Comparison of ENCODE assay signal across 20 cellular contexts in the genomic region with DNA sequence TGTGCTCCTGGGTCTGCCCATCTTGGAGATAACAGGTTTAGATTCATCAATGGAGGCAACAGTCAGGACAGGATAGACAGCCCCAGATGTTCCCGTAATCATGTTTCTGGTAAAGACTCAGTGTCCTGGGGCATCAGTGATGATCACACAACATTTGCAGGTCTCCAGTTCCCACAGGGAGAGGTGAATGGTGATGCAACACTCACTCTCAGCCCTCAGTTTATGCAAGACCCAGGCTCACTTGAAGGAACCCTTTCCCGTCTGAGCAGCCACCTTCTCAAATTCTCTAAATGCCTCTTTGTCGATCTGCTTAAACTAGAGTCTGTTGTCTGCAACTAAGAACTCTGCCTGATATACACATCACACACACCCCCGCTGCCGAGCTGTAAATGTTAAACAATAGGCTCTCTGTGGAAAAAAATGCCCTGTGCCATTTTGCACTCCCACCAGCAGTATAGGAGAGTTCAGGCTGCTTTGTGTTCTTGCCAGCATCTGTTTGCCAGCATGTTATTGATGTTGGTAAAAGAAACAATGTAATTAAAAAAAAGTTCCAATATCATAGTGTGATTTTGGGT. TPM values are rescaled to one million over a fixed set of nuclear protein-coding genes. Genes with fewer than 3 reads are reported as not detected.
A peak's percentile ranks its signal among the peaks of the same experiment; 100 is the strongest.
DNase-seq lines count a peak whose midpoint lies in the region; ATAC-seq, FAIRE-seq and TF ChIP-seq lines count a peak whose summit lies in the region.
"Had no signal": no experiment of that assay in that cellular context is flagged by ENCODE, and none has a peak within 500 bp of the region (broad histone marks: within the 10 kb centered on the region; RNA-seq: fewer than 3 reads in every experiment).

No MANE protein-coding gene starts in this region.

- intact Hi-C loops in sciatic nerve (cut with DNase I) = no loop called here

- in situ Hi-C loops in SK-MEL-5 (cut with HindIII; ENCODE audit: low pct_unique_long_range_greater_than_20kb, low sequenced_read_pairs) = no loop called here

- no peak for FAIRE-seq in GM12891 (lab: Jason Lieb, UNC)
- FAIRE-seq: A204.1, H1 had no signal

- DNase-seq in COLO829 (ENCODE audit: low spot score) (peak; percentile 74), SK-MEL-5 (ENCODE audit: low read depth, low spot score) (peak; percentile 20), islet precursor cell (peak; percentile 58), sciatic nerve (ENCODE audit: low spot score) (no peak), NCI-H1417 (lab: John Stamatoyannopoulos, UW) (no peak), GM12891 (ENCODE audit: insufficient read length, low spot score) (no peak)
- DNase-seq: ACHN; CD4-positive, alpha-beta T cell; DMS153; DMS79; GDM1; H9; KBM-7 had no signal

- peak; percentile 80 for ATAC-seq in sciatic nerve
- no peak for ATAC-seq in HG02938 (IDR thresholded peaks at IDR 0.05; ENCODE audit: unreplicated experiment)

- TF ChIP-seq POLR2A in GM12891 (IDR thresholded peaks at IDR 0.05; ENCODE audit: low read depth, low read length) = no peak

TF ChIP-seq in GM12891, 5 proteins besides CTCF, POLR2A, EP300 and RAD21:
- TF ChIP-seq SPI1 (IDR thresholded peaks at IDR 0.05; ENCODE audit: low read depth, low read length) = no peak
- no peak for TF ChIP-seq POLR2AphosphoS5 (IDR thresholded peaks at IDR 0.05; ENCODE audit: low read depth, low read length)
- TF ChIP-seq TAF1 (IDR thresholded peaks at IDR 0.05; ENCODE audit: low read depth, low read length) = no peak
- no peak for TF ChIP-seq PAX5 (IDR thresholded peaks at IDR 0.05; ENCODE audit: insufficient read depth, low read length, severe bottlenecking)
- no peak for TF ChIP-seq POU2F2 (IDR thresholded peaks at IDR 0.05; ENCODE audit: low read depth, low read length)

RNA-seq across cellular contexts. Expression of a gene that starts 30.1 kb away (rescaled TPM):
- total RNA-seq in SK-MEL-5 (2014; rRNA removed; shearing (Covaris generic)) = not detected in 2 replicates
- not detected in 2 replicates for polyA plus RNA-seq in SK-MEL-5 (2015; cell fraction: cytosol; rRNA removed)
- not detected in 2 replicates for polyA plus RNA-seq in SK-MEL-5 (2015; cell fraction: nucleus; rRNA removed)
- not detected for total RNA-seq in sciatic nerve
- not detected for polyA plus RNA-seq in GM12891 (2012; ENCODE audit: low read depth, missing spikeins)
- total RNA-seq: CD4-positive, alpha-beta T cell; Daoy; H1; H9; HT1080 had no signal
- polyA plus RNA-seq: BJ, H1, IgD-negative memory B cell had no signal

Comparison
In these comparisons a context has a peak if more than half of its experiments do, and no peak if none do; other contexts are left out.
1. DNase-seq: peak in COLO829 (single experiment), SK-MEL-5 (single experiment) and islet precursor cell (single experiment); none in sciatic nerve (single experiment), NCI-H1417 (0 of 3) and GM12891 (single experiment).